ENCODE assay signal across 8 cellular contexts in genomic region chr11:6473481-6474422, GRCh38. TPM values are rescaled to one million over a fixed set of nuclear protein-coding genes. Genes with fewer than 3 reads are reported as not detected.
DNase-seq lines count a peak whose midpoint lies in the region; ATAC-seq and TF ChIP-seq lines count a peak whose summit lies in the region.

TSS of gene TRIM3 (minus strand) at chr11:6473941. CDS start at chr11:6465695, 8,246 bp downstream.

- TF ChIP-seq CTCF in endodermal cell (conservative IDR thresholded peaks at IDR 0.05) = peak; percentile 53

- peak within 1 kb of the TSS; percentile 93 for H3K27ac Mint-ChIP-seq in endodermal cell

- H3K27me3 ChIP-seq in endodermal cell (ENCODE audit: control insufficient read depth, insufficient read depth, low read length, poor library complexity, severe bottlenecking) = no peaks in the 10 kb centered on the region

- H3K9ac ChIP-seq in endodermal cell (ENCODE audit: extremely low read depth, low read length, poor library complexity, severe bottlenecking) = peak within 1 kb of the TSS; percentile 53

- peaks cover 7% of the 10 kb centered on the region for H3K4me1 Mint-ChIP-seq in endodermal cell

- H3K9me3 ChIP-seq in endodermal cell (ENCODE audit: control insufficient read depth, low read length) (no peaks in the 10 kb centered on the region), mesodermal cell (ENCODE audit: control insufficient read depth, low read length) (no peaks in the 10 kb centered on the region)

- H3K36me3 Mint-ChIP-seq in endodermal cell (ENCODE audit: low read depth) = peaks cover 22% of the 10 kb centered on the region

- peak; percentile 51 for ATAC-seq in HG03520 (IDR thresholded peaks at IDR 0.05; ENCODE audit: unreplicated experiment)

- H3K36me3 ChIP-seq in endodermal cell (ENCODE audit: control insufficient read depth, insufficient read depth, low read length) = peaks cover 23% of the 10 kb centered on the region
- peaks cover 29% of the 10 kb centered on the region for H3K36me3 ChIP-seq in mesodermal cell (ENCODE audit: control insufficient read depth, insufficient read depth, low read length)

- H3K4me3 Mint-ChIP-seq in endodermal cell = peak within 1 kb of the TSS; percentile 77

- H3K4me1 ChIP-seq in endodermal cell (ENCODE audit: control insufficient read depth, insufficient read depth, low read length) = peaks cover 2% of the 10 kb centered on the region
- H3K4me1 ChIP-seq in mesodermal cell (ENCODE audit: control insufficient read depth, insufficient read depth, low read length, poor library complexity, severe bottlenecking) = peaks cover 17% of the 10 kb centered on the region

- H3K4me3 ChIP-seq in endodermal cell (ENCODE audit: low read length) (peak within 1 kb of the TSS; percentile 87), mesodermal cell (ENCODE audit: extremely low read depth, insufficient read depth, low read length, poor library complexity, severe bottlenecking) (peak within 1 kb of the TSS; percentile 74)

- DNase-seq in Ammon's horn (ENCODE audit: low spot score) (peak; percentile 93), GM19240 (ENCODE audit: insufficient read length, low spot score) (peak; percentile 74), NCI-H82 treated with DMSO at 0.1 percent for 48 hours (lab: John Stamatoyannopoulos, UW; ENCODE audit: unreplicated experiment) (peak; percentile 40), endodermal cell (peak; percentile 98)
- peak; percentile 21 for DNase-seq in activated CD8-positive, alpha-beta memory T cell treated with anti-CD3 and anti-CD28 coated beads, Interleukin-2, amount 50 U/mL, for 24 hours (ENCODE audit: extremely low read depth)
- DNase-seq in stimulated activated CD8-positive, alpha-beta memory T cell treated with anti-CD3 and anti-CD28 coated beads, Interleukin-15, amount 100 ng/mL, for 24 hours (ENCODE audit: low read depth) = peak; percentile 47

- H3K9me3 Mint-ChIP-seq in endodermal cell = no peaks in the 10 kb centered on the region

- peaks cover 6% of the 10 kb centered on the region for H3K27me3 Mint-ChIP-seq in endodermal cell (ENCODE audit: insufficient read depth)

- 1% methylated on average over 12 to 80 of the region's 87 CpGs for WGBS in endodermal cell (ENCODE audit: insufficient coverage in 1 of 2, insufficient read length in 1 of 2), 2 experiments
- 0 to 2% methylated on average over 17 to 62 of the region's 87 CpGs for WGBS in mesodermal cell (ENCODE audit: insufficient coverage in 2 of 2), 2 experiments

- H3K27ac ChIP-seq in endodermal cell (ENCODE audit: low read depth, low read length) (peak within 1 kb of the TSS; percentile 73), mesodermal cell (ENCODE audit: low read depth, low read length, severe bottlenecking) (peak within 1 kb of the TSS; percentile 92)

RNA-seq across cellular contexts. Expression of gene TRIM3, which starts in this region (rescaled TPM):
- 10 to 100 TPM; 13.0 to 18.0 TPM for total RNA-seq in endodermal cell
- polyA plus RNA-seq in endodermal cell (2013, experiment 1 of 2) = 19.9 TPM
- 17.8 TPM for polyA plus RNA-seq in endodermal cell (2013, experiment 2 of 2)
- 17.5 TPM for polyA plus RNA-seq in mesodermal cell (2013, experiment 1 of 2)
- polyA plus RNA-seq in mesodermal cell (2013, experiment 2 of 2) = 16.4 TPM

Comparison
In these comparisons a context has a peak if more than half of its experiments do, and no peak if none do; other contexts are left out.
1. Peak in every context shown above with its lines: DNase-seq, ATAC-seq, H3K4me3 ChIP-seq and H3K27ac ChIP-seq.
2. DNase-seq: peak in every context shown above with its lines; median percentile 98 in endodermal cell; 93 in Ammon's horn; 74 in GM19240; 47 in stimulated activated CD8-positive, alpha-beta memory T cell treated with anti-CD3 and anti-CD28 coated beads, Interleukin-15, amount 100 ng/mL, for 24 hours; 40 in NCI-H82 treated with DMSO at 0.1 percent for 48 hours; 21 in activated CD8-positive, alpha-beta memory T cell treated with anti-CD3 and anti-CD28 coated beads, Interleukin-2, amount 50 U/mL, for 24 hours.